In genomic region chr9:97930972-97931371, GRCh38 we compare ENCODE assay signal across 1 cellular context.
TF ChIP-seq lines count a peak whose summit lies in the region.

No MANE protein-coding gene starts in this region.

TF ChIP-seq in K562, 482 proteins besides CTCF, POLR2A, EP300 and RAD21:
- TF ChIP-seq TRIM25 (IDR thresholded peaks at IDR 0.05; ENCODE audit: borderline replicate concordance): no peak
- TF ChIP-seq TBL1XR1 (IDR thresholded peaks at IDR 0.05; ENCODE audit: low read length in 2 of 2): no peak
- no peak for TF ChIP-seq IFI16 (CRISPR knock-in tag; IDR thresholded peaks at IDR 0.05)
- no peak for TF ChIP-seq HDAC2 (IDR thresholded peaks at IDR 0.05)
TF ChIP-seq in K562: peak in this region for 0.
